1 cellular context compared by ENCODE assay signal in the genomic region with DNA sequence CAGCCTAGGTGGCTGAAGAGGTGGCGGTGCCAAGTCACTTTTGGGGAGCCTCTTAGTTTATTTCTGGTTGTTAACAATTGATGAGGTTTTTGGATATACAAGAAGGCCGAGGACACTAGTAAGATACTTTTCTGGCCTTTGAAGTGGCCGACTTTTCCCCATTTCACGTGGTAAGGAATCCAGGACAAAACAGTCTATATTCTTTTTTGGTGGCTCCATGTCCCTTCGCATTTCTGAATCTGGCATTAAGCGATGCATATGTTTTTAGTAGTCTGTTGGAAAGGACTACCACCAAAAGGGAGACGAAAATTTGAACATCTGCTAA.
TF ChIP-seq lines count a peak whose summit lies in the region.

No MANE protein-coding gene starts in this region.

TF ChIP-seq in K562, 482 proteins besides CTCF, POLR2A, EP300 and RAD21 (continued from another document):
- TF ChIP-seq, protein P1, sequence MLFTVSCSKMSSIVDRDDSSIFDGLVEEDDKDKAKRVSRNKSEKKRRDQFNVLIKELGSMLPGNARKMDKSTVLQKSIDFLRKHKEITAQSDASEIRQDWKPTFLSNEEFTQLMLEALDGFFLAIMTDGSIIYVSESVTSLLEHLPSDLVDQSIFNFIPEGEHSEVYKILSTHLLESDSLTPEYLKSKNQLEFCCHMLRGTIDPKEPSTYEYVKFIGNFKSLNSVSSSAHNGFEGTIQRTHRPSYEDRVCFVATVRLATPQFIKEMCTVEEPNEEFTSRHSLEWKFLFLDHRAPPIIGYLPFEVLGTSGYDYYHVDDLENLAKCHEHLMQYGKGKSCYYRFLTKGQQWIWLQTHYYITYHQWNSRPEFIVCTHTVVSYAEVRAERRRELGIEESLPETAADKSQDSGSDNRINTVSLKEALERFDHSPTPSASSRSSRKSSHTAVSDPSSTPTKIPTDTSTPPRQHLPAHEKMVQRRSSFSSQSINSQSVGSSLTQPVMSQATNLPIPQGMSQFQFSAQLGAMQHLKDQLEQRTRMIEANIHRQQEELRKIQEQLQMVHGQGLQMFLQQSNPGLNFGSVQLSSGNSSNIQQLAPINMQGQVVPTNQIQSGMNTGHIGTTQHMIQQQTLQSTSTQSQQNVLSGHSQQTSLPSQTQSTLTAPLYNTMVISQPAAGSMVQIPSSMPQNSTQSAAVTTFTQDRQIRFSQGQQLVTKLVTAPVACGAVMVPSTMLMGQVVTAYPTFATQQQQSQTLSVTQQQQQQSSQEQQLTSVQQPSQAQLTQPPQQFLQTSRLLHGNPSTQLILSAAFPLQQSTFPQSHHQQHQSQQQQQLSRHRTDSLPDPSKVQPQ (CRISPR knock-in tag; IDR thresholded peaks at IDR 0.05; ENCODE audit: borderline replicate concordance), result no peak
